Comparison of ENCODE assay signal across 19 cellular contexts in the genomic region with DNA sequence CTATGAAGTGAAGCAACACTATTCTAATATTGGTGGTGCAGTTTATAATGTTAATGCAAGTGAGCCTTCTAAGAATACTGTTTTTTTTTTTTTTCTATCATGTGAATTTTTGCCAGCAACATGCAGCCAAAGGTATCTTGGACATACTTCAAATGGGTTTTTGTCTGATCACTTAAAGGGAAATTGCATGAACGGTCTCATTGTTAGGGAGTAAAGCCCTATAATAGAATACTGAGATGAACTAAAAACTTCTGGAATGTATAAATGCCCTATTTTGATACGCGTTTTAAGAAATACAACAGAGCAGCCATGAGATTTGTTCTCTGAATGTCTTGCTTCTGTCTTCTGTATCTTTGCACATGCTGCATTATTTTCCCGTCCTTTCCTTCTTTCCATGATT. TPM values are rescaled to one million over a fixed set of nuclear protein-coding genes. Genes with fewer than 3 reads are reported as not detected.
DNase-seq lines count a peak whose midpoint lies in the region; ATAC-seq lines count a peak whose summit lies in the region.
"Had no signal": no experiment of that assay in that cellular context is flagged by ENCODE, and none has a peak within 500 bp of the region (broad histone marks: within the 10 kb centered on the region; RNA-seq: fewer than 3 reads in every experiment).

No MANE protein-coding gene starts in this region.

- H3K9me3 Mint-ChIP-seq in stimulated activated memory B cell treated with anti-CD40 and anti-IgM and Interleukin-4, amounts not matched to agents 10 μg/mL and 1 μg/mL and 100 μg/mL, for 72 hours: peaks cover 5% of the 10 kb centered on the region
- H3K9me3 Mint-ChIP-seq: CD4-positive, alpha-beta T cell; CD8-positive, alpha-beta T cell had no signal

- no peak overlapping the region for H3K4me3 Mint-ChIP-seq in stimulated activated memory B cell treated with anti-CD40 and anti-IgM and Interleukin-4, amounts not matched to agents 10 μg/mL and 1 μg/mL and 100 μg/mL, for 72 hours
- H3K4me3 Mint-ChIP-seq: B cell; CD4-positive, alpha-beta T cell; CD8-positive, alpha-beta T cell had no signal

- no peaks in the 10 kb centered on the region for H3K27me3 Mint-ChIP-seq in stimulated activated memory B cell treated with anti-CD40 and anti-IgM and Interleukin-4, amounts not matched to agents 10 μg/mL and 1 μg/mL and 100 μg/mL, for 72 hours
- H3K27me3 Mint-ChIP-seq: B cell; CD4-positive, alpha-beta T cell had no signal

- H3K4me1 Mint-ChIP-seq in stimulated activated memory B cell treated with anti-CD40 and anti-IgM and Interleukin-4, amounts not matched to agents 10 μg/mL and 1 μg/mL and 100 μg/mL, for 72 hours: peaks cover 21% of the 10 kb centered on the region

- no peak for ATAC-seq in stimulated activated memory B cell treated with anti-CD40 and anti-IgM and Interleukin-4, amounts not matched to agents 10 μg/mL and 1 μg/mL and 100 μg/mL, for 72 hours
- ATAC-seq: A549; CD8-positive, alpha-beta T cell; GM12878 had no signal

- DNase-seq in COLO829 (ENCODE audit: low spot score) (peak; percentile 71), foreskin melanocyte (peak; percentile 74), H4 (ENCODE audit: low spot score) (no peak), cardiac septum (ENCODE audit: low spot score) (no peak)
- DNase-seq: AML-193; CD4-positive, alpha-beta T cell; CD8-positive, alpha-beta T cell; COR-L47; DMS 273 treated with DMSO at 0.1 percent for 48 hours; DMS153; DMS79; DND-41; EL; GDM1 had no signal

- no peaks in the 10 kb centered on the region for H3K36me3 Mint-ChIP-seq in stimulated activated memory B cell treated with anti-CD40 and anti-IgM and Interleukin-4, amounts not matched to agents 10 μg/mL and 1 μg/mL and 100 μg/mL, for 72 hours
- H3K36me3 Mint-ChIP-seq: CD8-positive, alpha-beta T cell had no signal

- intact Hi-C loops in cardiac septum (cut with DNase I): no loop called here

- H3K27ac Mint-ChIP-seq in stimulated activated memory B cell treated with anti-CD40 and anti-IgM and Interleukin-4, amounts not matched to agents 10 μg/mL and 1 μg/mL and 100 μg/mL, for 72 hours: peak overlapping the region; percentile 99
- H3K27ac Mint-ChIP-seq: B cell; CD4-positive, alpha-beta T cell; CD8-positive, alpha-beta T cell had no signal

RNA-seq across cellular contexts. Expression of a gene that starts 10.5 kb away (rescaled TPM):
- 16.5 and 20.7 TPM in 2 replicates for total RNA-seq in H4 (2014; rRNA removed; shearing (Covaris generic))
- 49.8 TPM for total RNA-seq in cardiac septum
- total RNA-seq: G401 had no signal

Comparison
In these comparisons a context has a peak if more than half of its experiments do, and no peak if none do; other contexts are left out.
1. DNase-seq: peak in COLO829 (single experiment) and foreskin melanocyte (single experiment); none in H4 (single experiment) and cardiac septum (single experiment).